3 cellular contexts compared by ENCODE assay signal in genomic region chr7:8509601-8510000, GRCh38.
"Had no signal": no experiment of that assay in that cellular context is flagged by ENCODE, and none has a peak within 500 bp of the region (broad histone marks: within the 10 kb centered on the region; RNA-seq: fewer than 3 reads in every experiment).

No MANE protein-coding gene starts in this region.

- H3K4me3 ChIP-seq: GM12878 had no signal

- DNase-seq: GDM1, GF-D8 had no signal

- ATAC-seq: GM12878 had no signal
